ENCODE assay signal across 27 cellular contexts in the genomic region with DNA sequence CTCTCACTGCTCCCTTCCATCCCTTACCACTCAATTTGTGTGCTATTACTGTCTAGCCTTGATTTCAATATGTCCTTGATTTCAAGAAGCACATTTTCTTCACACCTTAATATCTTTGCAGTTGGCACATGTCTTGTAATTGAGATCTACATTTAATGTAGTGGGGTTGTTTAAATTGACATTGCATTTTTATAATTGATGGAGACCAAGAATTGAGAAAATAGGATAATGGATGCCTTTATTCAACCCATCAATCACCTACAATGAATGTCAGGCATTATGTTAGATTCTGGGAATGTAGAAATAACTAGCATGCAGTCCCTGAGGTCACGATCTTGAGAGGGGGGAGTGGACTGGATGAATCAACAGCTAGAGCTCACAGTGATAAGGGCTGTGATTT.
"Had no signal": no experiment of that assay in that cellular context is flagged by ENCODE, and none has a peak within 500 bp of the region (broad histone marks: within the 10 kb centered on the region; RNA-seq: fewer than 3 reads in every experiment).

No MANE protein-coding gene starts in this region.

- H3K4me1 Mint-ChIP-seq: immature natural killer cell; naive thymus-derived CD8-positive, alpha-beta T cell; stimulated activated effector memory CD8-positive, alpha-beta T cell treated with anti-CD3 and anti-CD28 coated beads, Interleukin-12 subunit alpha, Interleukin-12 subunit beta, amount 100 ng/mL, for 72 hours had no signal

- H3K9me3 Mint-ChIP-seq: immature natural killer cell; naive thymus-derived CD8-positive, alpha-beta T cell; nephron; stimulated activated effector memory CD8-positive, alpha-beta T cell treated with anti-CD3 and anti-CD28 coated beads, Interleukin-12 subunit alpha, Interleukin-12 subunit beta, amount 100 ng/mL, for 72 hours; stimulated activated naive CD8-positive, alpha-beta T cell treated with anti-CD3 and anti-CD28 coated beads, Interleukin-15, Interleukin-2, amounts not matched to agents 100 ng/mL and 50 ng/mL, for 24 hours had no signal

- H3K36me3 Mint-ChIP-seq: immature natural killer cell; naive thymus-derived CD8-positive, alpha-beta T cell; stimulated activated effector memory CD8-positive, alpha-beta T cell treated with anti-CD3 and anti-CD28 coated beads, Interleukin-12 subunit alpha, Interleukin-12 subunit beta, amount 100 ng/mL, for 72 hours had no signal

- H3K27me3 ChIP-seq: pancreas, suprapubic skin, tibial artery, vagina had no signal

- H3K27ac Mint-ChIP-seq: immature natural killer cell; nephron; stimulated activated effector memory CD8-positive, alpha-beta T cell treated with anti-CD3 and anti-CD28 coated beads, Interleukin-12 subunit alpha, Interleukin-12 subunit beta, amount 100 ng/mL, for 72 hours; stimulated activated naive CD8-positive, alpha-beta T cell treated with anti-CD3 and anti-CD28 coated beads, Interleukin-15, Interleukin-2, amounts not matched to agents 100 ng/mL and 50 ng/mL, for 24 hours had no signal

- H3K4me3 ChIP-seq: left lung, lower lobe of right lung, pancreas, prostate gland, skin epidermis, suprapubic skin, thoracic aorta, tibial artery, vagina had no signal

- H3K9me3 ChIP-seq: left lung, lower lobe of right lung, pancreas, prostate gland, suprapubic skin, thoracic aorta, tibial artery, vagina had no signal

- H3K36me3 ChIP-seq: left lung, lower lobe of right lung, pancreas, prostate gland, suprapubic skin, thoracic aorta, vagina had no signal

- DNase-seq: hypothalamus; immature natural killer cell; kidney; left colon; left lung; lower lobe of right lung; mammary epithelial cell; mesenchymal stem cell; naive thymus-derived CD8-positive, alpha-beta T cell; nucleus accumbens; pancreas; posterior cingulate gyrus; retina; right cardiac atrium; stimulated activated CD4-positive, alpha-beta T cell treated with anti-CD3 and anti-CD28 coated beads, Interleukin-12 subunit alpha, Interleukin-12 subunit beta, amount 100 ng/mL, for 4 hours; stimulated activated CD4-positive, alpha-beta T cell treated with anti-CD3 and anti-CD28 coated beads, Interleukin-4, amount 100 ng/mL, for 24 hours; stimulated activated naive CD4-positive, alpha-beta T cell; tibial artery; trophoblast cell had no signal

- H3K4me1 ChIP-seq: left lung, lower lobe of right lung, pancreas, prostate gland, suprapubic skin, tibial artery, vagina had no signal

- H3K4me3 Mint-ChIP-seq: immature natural killer cell; naive thymus-derived CD8-positive, alpha-beta T cell; nephron; stimulated activated effector memory CD8-positive, alpha-beta T cell treated with anti-CD3 and anti-CD28 coated beads, Interleukin-12 subunit alpha, Interleukin-12 subunit beta, amount 100 ng/mL, for 72 hours; stimulated activated naive CD8-positive, alpha-beta T cell treated with anti-CD3 and anti-CD28 coated beads, Interleukin-15, Interleukin-2, amounts not matched to agents 100 ng/mL and 50 ng/mL, for 24 hours had no signal

- H3K27ac ChIP-seq: left lung, lower lobe of right lung, pancreas, prostate gland, skin epidermis, suprapubic skin, thoracic aorta, tibial artery, vagina had no signal
